In genomic region chr1:66331641-66332523, GRCh38 we compare ENCODE assay signal across 7 cellular contexts.
DNase-seq lines count a peak whose midpoint lies in the region; ATAC-seq, FAIRE-seq and TF ChIP-seq lines count a peak whose summit lies in the region.

No MANE protein-coding gene starts in this region.

- H3K27ac ChIP-seq in HUES6 (ENCODE audit: low read depth, low read length), result no peak overlapping the region

- peak; percentile 72 for FAIRE-seq in endometrium (lab: Jason Lieb, UNC)

- no peaks in the 10 kb centered on the region for H3K27me3 Mint-ChIP-seq in activated CD4-positive, alpha-beta T cell treated with anti-CD3 and anti-CD28 coated beads, Interleukin-2, amount 10 ng/mL, durations not matched to agents 24 days and 14 days
- H3K27me3 Mint-ChIP-seq in mesothelial cell of epicardium (ENCODE audit: low read depth), result no peaks in the 10 kb centered on the region

- H3K9ac ChIP-seq in HUES6 (ENCODE audit: low read length), result peak overlapping the region; percentile 24

- H3K9me3 Mint-ChIP-seq in activated CD4-positive, alpha-beta T cell treated with anti-CD3 and anti-CD28 coated beads, Interleukin-2, amount 10 ng/mL, durations not matched to agents 24 days and 14 days, result no peaks in the 10 kb centered on the region
- H3K9me3 Mint-ChIP-seq in mesothelial cell of epicardium, result no peaks in the 10 kb centered on the region

- H3K4me3 Mint-ChIP-seq in activated CD4-positive, alpha-beta T cell treated with anti-CD3 and anti-CD28 coated beads, Interleukin-2, amount 10 ng/mL, durations not matched to agents 24 days and 14 days, result peak overlapping the region; percentile 98
- H3K4me3 Mint-ChIP-seq in mesothelial cell of epicardium, result peak overlapping the region; percentile 80

- H3K4me3 ChIP-seq in HUES6 (ENCODE audit: low read depth, low read length), result peak overlapping the region; percentile 50

- H3K36me3 ChIP-seq in HUES6 (ENCODE audit: control insufficient read depth, insufficient read depth, low read length), result no peaks in the 10 kb centered on the region

- H3K9me3 ChIP-seq in HUES6 (ENCODE audit: control insufficient read depth, insufficient read depth, low read depth, low read length), result no peaks in the 10 kb centered on the region

- TF ChIP-seq CTCF in mesothelial cell of epicardium (IDR thresholded peaks at IDR 0.05; ENCODE audit: unreplicated experiment), result no peak

- peak; percentile 82 for DNase-seq in activated CD4-positive, alpha-beta T cell treated with anti-CD3 and anti-CD28 coated beads, Interleukin-2, amount 10 ng/mL, durations not matched to agents 24 days and 14 days
- peak in 1 of 2 experiments; percentile 47 for DNase-seq in mesothelial cell of epicardium (ENCODE audit: low spot score in 2 of 2, unreplicated experiment in 2 of 2)
- DNase-seq in stimulated activated naive CD8-positive, alpha-beta T cell treated with anti-CD3 and anti-CD28 coated beads, Interleukin-15, Interleukin-2, amounts not matched to agents 100 U/mL and 50 U/mL, for 24 hours, result peak; percentile 63
- no peak for DNase-seq in NCI-H345 (lab: John Stamatoyannopoulos, UW)

- H3K27ac Mint-ChIP-seq in activated CD4-positive, alpha-beta T cell treated with anti-CD3 and anti-CD28 coated beads, Interleukin-2, amount 10 ng/mL, durations not matched to agents 24 days and 14 days, result peak overlapping the region; percentile 97
- H3K27ac Mint-ChIP-seq in mesothelial cell of epicardium, result peak overlapping the region; percentile 96

- intact Hi-C loops in activated CD4-positive, alpha-beta T cell treated with anti-CD3 and anti-CD28 coated beads, Interleukin-2, amount 10 ng/mL, durations not matched to agents 24 days and 14 days (cut with micrococcal nuclease), result loop anchor here (1.0 to 10.0 kb wide), 11 partner anchors 31 to 1353 kb away; partner anchors contain the start of genes DNAI4, GADD45A and MIER1

- H3K27me3 ChIP-seq in HUES6 (ENCODE audit: control insufficient read depth, insufficient read depth, low read length), result no peaks in the 10 kb centered on the region

- H3K4me1 Mint-ChIP-seq in activated CD4-positive, alpha-beta T cell treated with anti-CD3 and anti-CD28 coated beads, Interleukin-2, amount 10 ng/mL, durations not matched to agents 24 days and 14 days, result peaks cover 56% of the 10 kb centered on the region
- peaks cover 59% of the 10 kb centered on the region for H3K4me1 Mint-ChIP-seq in mesothelial cell of epicardium

- peaks cover 11% of the 10 kb centered on the region for H3K36me3 Mint-ChIP-seq in activated CD4-positive, alpha-beta T cell treated with anti-CD3 and anti-CD28 coated beads, Interleukin-2, amount 10 ng/mL, durations not matched to agents 24 days and 14 days (ENCODE audit: low read depth)
- H3K36me3 Mint-ChIP-seq in mesothelial cell of epicardium, result peaks cover 2% of the 10 kb centered on the region

- peaks cover 39% of the 10 kb centered on the region for H3K4me1 ChIP-seq in HUES6 (ENCODE audit: control insufficient read depth, insufficient read depth, low read length)

- peak; percentile 24 for ATAC-seq in GM18907 (IDR thresholded peaks at IDR 0.05; ENCODE audit: unreplicated experiment)
- peak; percentile 21 for ATAC-seq in stimulated activated naive CD8-positive, alpha-beta T cell treated with anti-CD3 and anti-CD28 coated beads, Interleukin-15, Interleukin-2, amounts not matched to agents 100 U/mL and 50 U/mL, for 24 hours
